ENCODE assay signal across 9 cellular contexts in the genomic region with DNA sequence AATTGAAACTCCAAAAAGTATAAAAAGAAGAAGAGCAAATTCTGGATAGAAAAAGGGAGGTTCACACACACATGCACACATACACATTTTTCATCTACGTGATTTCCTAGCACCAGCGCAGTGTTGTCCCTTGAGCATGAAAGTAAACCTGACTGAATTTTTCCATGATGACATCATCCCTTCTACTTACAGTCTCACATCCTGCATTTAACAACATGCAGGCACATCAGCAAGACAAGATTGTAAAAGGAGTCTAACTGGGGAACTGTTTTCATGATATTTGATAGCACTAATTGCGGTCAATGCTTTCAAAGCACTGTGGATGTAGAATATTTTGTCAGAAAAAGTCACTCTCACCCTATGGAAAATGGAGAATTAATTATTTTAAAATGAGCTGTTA. TPM values are rescaled to one million over a fixed set of nuclear protein-coding genes. Genes with fewer than 3 reads are reported as not detected.
DNase-seq lines count a peak whose midpoint lies in the region; ATAC-seq and TF ChIP-seq lines count a peak whose summit lies in the region.
"Had no signal": no experiment of that assay in that cellular context is flagged by ENCODE, and none has a peak within 500 bp of the region (broad histone marks: within the 10 kb centered on the region; RNA-seq: fewer than 3 reads in every experiment).

No MANE protein-coding gene starts in this region.

- H3K4me2 ChIP-seq in SK-N-SH: no peak overlapping the region

- H3K9me3 ChIP-seq in SK-N-SH: no peaks in the 10 kb centered on the region
- H3K9me3 ChIP-seq in MG63: no peaks in the 10 kb centered on the region
- H3K9me3 ChIP-seq: neutrophil had no signal

- no peak for TF ChIP-seq EP300 in SK-N-SH (IDR thresholded peaks at IDR 0.05; ENCODE audit: borderline replicate concordance in 1 of 2, low read depth in 1 of 2, low read length in 1 of 2)

- no peak overlapping the region for H3K9ac ChIP-seq in SK-N-SH

- H3K4me1 Mint-ChIP-seq in stimulated activated naive CD8-positive, alpha-beta T cell treated with anti-CD3 and anti-CD28 coated beads, Interleukin-15, amount 100 ng/mL, for 72 hours: peaks cover 36% of the 10 kb centered on the region

- no peak for TF ChIP-seq RAD21 in SK-N-SH (IDR thresholded peaks at IDR 0.05; ENCODE audit: low read length)

- no peak overlapping the region for H2AFZ ChIP-seq in SK-N-SH (ENCODE audit: low read depth)

- H3K27me3 ChIP-seq in SK-N-SH (ENCODE audit: insufficient read depth) (no peaks in the 10 kb centered on the region), MG63 (no peaks in the 10 kb centered on the region)

- 0 out of 4 replicates have a peak overlapping the region, but pooled peaks of 1 of the 2 experiments have one; percentile 12 for H3K27ac ChIP-seq in SK-N-SH (ENCODE audit: low read depth in 2 of 2, low read length in 1 of 2)
- H3K27ac ChIP-seq: neutrophil had no signal

- no peaks in the 10 kb centered on the region for H3K9me2 ChIP-seq in SK-N-SH

- TF ChIP-seq CTCF in GM10266 (IDR thresholded peaks at IDR 0.05; ENCODE audit: control insufficient read depth, insufficient read depth, low read depth, missing control alignments): no peak
- TF ChIP-seq CTCF in SK-N-SH (IDR thresholded peaks at IDR 0.05): no peak

- H4K20me1 ChIP-seq in SK-N-SH (ENCODE audit: insufficient read depth): no peaks in the 10 kb centered on the region

- POLR2A ChIA-PET in SK-N-SH (lab: Yijun Ruan, JAX): no interaction called here

- peak overlapping the region; percentile 87 to 90 for H3K27ac Mint-ChIP-seq in stimulated activated naive CD8-positive, alpha-beta T cell treated with anti-CD3 and anti-CD28 coated beads, Interleukin-15, amount 100 ng/mL, for 72 hours

- 34% methylated on average over 3 of the region's 3 CpGs for WGBS in SK-N-SH (ENCODE audit: low lambda C conversion rate)

- peaks cover 5% of the 10 kb centered on the region for H3K27me3 Mint-ChIP-seq in stimulated activated naive CD8-positive, alpha-beta T cell treated with anti-CD3 and anti-CD28 coated beads, Interleukin-15, amount 100 ng/mL, for 72 hours

- peaks cover 4 to 5% of the 10 kb centered on the region in 2 donors for H3K9me3 Mint-ChIP-seq in stimulated activated naive CD8-positive, alpha-beta T cell treated with anti-CD3 and anti-CD28 coated beads, Interleukin-15, amount 100 ng/mL, for 72 hours

- no peaks in the 10 kb centered on the region for H3K79me2 ChIP-seq in SK-N-SH (ENCODE audit: insufficient read depth)

- ATAC-seq in left cardiac atrium (peak; percentile 47 to 68), GM21367 (IDR thresholded peaks at IDR 0.05; ENCODE audit: unreplicated experiment) (no peak)
- ATAC-seq in stimulated activated naive CD8-positive, alpha-beta T cell treated with anti-CD3 and anti-CD28 coated beads, Interleukin-15, amount 100 ng/mL, for 72 hours: peak; percentile 96

- DNase-seq in GM10266 (ENCODE audit: extremely low spot score): peak; percentile 10
- peak; percentile 91 for DNase-seq in HT1080 (ENCODE audit: low read depth)
- no peak for DNase-seq in SK-N-SH
- DNase-seq in left cardiac atrium: no peak
- peak; percentile 5 to 19 for DNase-seq in stimulated activated naive CD8-positive, alpha-beta T cell treated with anti-CD3 and anti-CD28 coated beads, Interleukin-15, amount 100 ng/mL, for 72 hours
- DNase-seq in MG63: no peak
- DNase-seq in GF-D8 (lab: John Stamatoyannopoulos, UW): no peak

- H3K4me3 Mint-ChIP-seq in stimulated activated naive CD8-positive, alpha-beta T cell treated with anti-CD3 and anti-CD28 coated beads, Interleukin-15, amount 100 ng/mL, for 72 hours: peak overlapping the region; percentile 36 to 61

- intact Hi-C loops in left cardiac atrium (cut with DNase I): no loop called here

- no peaks in the 10 kb centered on the region; a peak in 2 of 4 replicates for H3K4me1 ChIP-seq in SK-N-SH (ENCODE audit: control insufficient read depth in 1 of 2, insufficient read depth in 2 of 2, low read depth in 1 of 2, low read length in 1 of 2)

- no peaks in the 10 kb centered on the region for H3F3A ChIP-seq in SK-N-SH (replicated peaks; ENCODE audit: insufficient read depth)

- H3K4me3 ChIP-seq in SK-N-SH (ENCODE audit: low read depth in 2 of 2, low read length in 1 of 2): no peak overlapping the region
- no peak overlapping the region for H3K4me3 ChIP-seq in MG63

- CTCF ChIA-PET in SK-N-SH (lab: Yijun Ruan, JAX): no interaction called here

- H3K36me3 ChIP-seq in SK-N-SH (replicated peaks in 1 of 2; ENCODE audit: control insufficient read depth in 1 of 2, insufficient read depth in 2 of 2, low read length in 1 of 2) (no peaks in the 10 kb centered on the region), MG63 (no peaks in the 10 kb centered on the region)
- H3K36me3 ChIP-seq: neutrophil had no signal

TF ChIP-seq in SK-N-SH, 30 proteins besides CTCF, POLR2A, EP300 and RAD21:
- TF ChIP-seq FOSL2 (IDR thresholded peaks at IDR 0.05; ENCODE audit: borderline replicate concordance, low read depth) (peak; percentile 25; the same call in 1 of the 2 replicates), FOXM1 (IDR thresholded peaks at IDR 0.05; ENCODE audit: low read depth) (no peak), SIN3A (IDR thresholded peaks at IDR 0.05; ENCODE audit: borderline replicate concordance, low read depth, low read length) (no peak), PBX3 (IDR thresholded peaks at IDR 0.05) (no peak), SMC3 (IDR thresholded peaks at IDR 0.05; ENCODE audit: low read depth, low read length) (no peak), TCF12 (IDR thresholded peaks at IDR 0.05) (peak; percentile 15; the same call in 1 of the 2 replicates), JUND (IDR thresholded peaks at IDR 0.05) (peak; percentile 36; the same call in 1 of the 2 replicates), POLR2AphosphoS5 (IDR thresholded peaks at IDR 0.05; ENCODE audit: low read depth, low read length) (no peak)
- TF ChIP-seq, protein P1, sequence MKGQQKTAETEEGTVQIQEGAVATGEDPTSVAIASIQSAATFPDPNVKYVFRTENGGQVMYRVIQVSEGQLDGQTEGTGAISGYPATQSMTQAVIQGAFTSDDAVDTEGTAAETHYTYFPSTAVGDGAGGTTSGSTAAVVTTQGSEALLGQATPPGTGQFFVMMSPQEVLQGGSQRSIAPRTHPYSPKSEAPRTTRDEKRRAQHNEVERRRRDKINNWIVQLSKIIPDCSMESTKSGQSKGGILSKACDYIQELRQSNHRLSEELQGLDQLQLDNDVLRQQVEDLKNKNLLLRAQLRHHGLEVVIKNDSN (IDR thresholded peaks at IDR 0.05; ENCODE audit: borderline replicate concordance, low read depth): no peak

RNA-seq across cellular contexts. Expression of gene GAS2, which starts 36.6 kb away (rescaled TPM):
- total RNA-seq in HT1080 (2014; rRNA removed; shearing (Covaris generic)): 0.82 and 2.3 TPM in 2 replicates
- polyA plus RNA-seq in HT1080 (2015; cell fraction: cytosol; rRNA removed): 0.59 and 1.1 TPM in 2 replicates
- polyA plus RNA-seq in HT1080 (2015; cell fraction: nucleus; rRNA removed): 1.2 and 1.4 TPM in 2 replicates
- polyA plus RNA-seq in SK-N-SH (2012; rRNA removed): 0.68 and 0.72 TPM in 2 replicates
- 0.68 and 0.76 TPM in 2 replicates for polyA plus RNA-seq in SK-N-SH (2012; cell fraction: cytosol; rRNA removed)
- 0.58 and 0.81 TPM in 2 replicates for polyA plus RNA-seq in SK-N-SH (2012; cell fraction: nucleus; rRNA removed)
- total RNA-seq in left cardiac atrium: 1 to 10 TPM; 7.3 to 8.9 TPM
- total RNA-seq in MG63 (2014; rRNA removed; shearing (Covaris generic); ENCODE audit: low replicate concordance): not detected in 2 replicates

Comparison
In these comparisons a context has a peak if more than half of its experiments do, and no peak if none do; other contexts are left out.
1. DNase-seq: peak in GM10266 (single experiment), HT1080 (single experiment) and stimulated activated naive CD8-positive, alpha-beta T cell treated with anti-CD3 and anti-CD28 coated beads, Interleukin-15, amount 100 ng/mL, for 72 hours (2 of 2); none in SK-N-SH (single experiment), left cardiac atrium (single experiment), MG63 (single experiment) and GF-D8 (single experiment).